In the genomic region with DNA sequence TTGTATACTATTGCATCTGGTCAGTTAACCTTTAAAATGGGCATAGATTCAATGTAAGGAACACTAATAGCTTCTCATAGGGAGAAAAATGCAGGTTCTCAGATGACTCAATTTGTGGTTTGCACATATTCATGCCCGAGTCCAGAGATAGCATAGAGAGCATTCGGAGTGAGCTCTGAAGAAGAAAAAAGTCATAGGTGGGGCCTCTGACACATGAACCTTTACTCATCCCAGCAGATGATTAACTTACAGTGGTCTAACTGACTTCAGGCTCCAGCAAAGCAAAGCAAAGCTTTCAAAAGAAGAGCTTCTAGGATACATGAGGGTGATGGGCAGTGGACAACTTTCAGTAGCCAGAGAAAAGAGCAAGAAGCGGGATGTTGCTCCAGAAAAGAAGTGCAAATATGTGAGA, we compare ENCODE assay signal across 2 cellular contexts.
TF ChIP-seq lines count a peak whose summit lies in the region.

No MANE protein-coding gene starts in this region.

TF ChIP-seq in IMR-90, 13 proteins besides CTCF, POLR2A, EP300 and RAD21:
- 0 out of 2 replicates have a peak, but pooled peaks have one; percentile 16 for TF ChIP-seq FOS (IDR thresholded peaks at IDR 0.05; ENCODE audit: low read depth, low read length)
- no peak for TF ChIP-seq CHD1 (IDR thresholded peaks at IDR 0.05; ENCODE audit: low read depth, low read length)
- TF ChIP-seq RFX5 (IDR thresholded peaks at IDR 0.05; ENCODE audit: low read depth, low read length) = no peak
- TF ChIP-seq CEBPB (IDR thresholded peaks at IDR 0.05; ENCODE audit: low read depth, low read length) = peak; percentile 11; the same call in 1 of the 2 replicates

TF ChIP-seq in GM12878, 131 proteins besides CTCF, POLR2A, EP300 and RAD21:
- TF ChIP-seq PAX8 (IDR thresholded peaks at IDR 0.05) (no peak), POU2F2 (IDR thresholded peaks at IDR 0.05; ENCODE audit: borderline replicate concordance, low read depth, low read length) (no peak), PAX5 (IDR thresholded peaks at IDR 0.05; ENCODE audit: borderline replicate concordance, low read depth, low read length) (no peak), IKZF1 (conservative IDR thresholded peaks at IDR 0.05) (peak; percentile 59), IKZF2 (IDR thresholded peaks at IDR 0.05) (peak; percentile 47 to 64; a peak in 2 of 4 replicates), GABPA (IDR thresholded peaks at IDR 0.05; ENCODE audit: low read depth) (no peak), RUNX3 (IDR thresholded peaks at IDR 0.05; ENCODE audit: low read length) (peak; percentile 77), DPF2 (IDR thresholded peaks at IDR 0.05) (peak; percentile 63), ATF7 (IDR thresholded peaks at IDR 0.05; ENCODE audit: low read depth) (peak; percentile 54), NFYA (IDR thresholded peaks at IDR 0.05; ENCODE audit: borderline replicate concordance, low read depth, low read length) (no peak), MTA2 (IDR thresholded peaks at IDR 0.05; ENCODE audit: low read depth) (peak; percentile 50; the same call in 1 of the 2 replicates), NBN (IDR thresholded peaks at IDR 0.05) (0 out of 2 replicates have a peak, but pooled peaks have one; percentile 39), NR2F1 (conservative IDR thresholded peaks at IDR 0.05) (peak; percentile 81), NFXL1 (IDR thresholded peaks at IDR 0.05; ENCODE audit: borderline replicate concordance) (no peak), JUNB (IDR thresholded peaks at IDR 0.05) (peak; percentile 41; the same call in 1 of the 2 replicates), CEBPZ (IDR thresholded peaks at IDR 0.05; ENCODE audit: low read depth, low read length) (no peak), IRF4 (IDR thresholded peaks at IDR 0.05; ENCODE audit: low read depth, low read length) (no peak), SIX5 (IDR thresholded peaks at IDR 0.05; ENCODE audit: low read depth, low read length, severe bottlenecking) (no peak), KAT2A (conservative IDR thresholded peaks at IDR 0.05; ENCODE audit: control insufficient read depth, low read depth, low read length) (no peak), MYC (IDR thresholded peaks at IDR 0.05; ENCODE audit: insufficient read depth, insufficient read length, insufficient replicate concordance, low read length, severe bottlenecking) (no peak), ETV6 (conservative IDR thresholded peaks at IDR 0.05 in 1 of 2, IDR thresholded peaks at IDR 0.05 in 1 of 2; ENCODE audit: borderline replicate concordance in 1 of 2, low read depth in 1 of 2) (no peak), SREBF1 (IDR thresholded peaks at IDR 0.05; ENCODE audit: low read length) (no peak), REST (IDR thresholded peaks at IDR 0.05; ENCODE audit: low read depth, low read length) (no peak), HDGF (IDR thresholded peaks at IDR 0.05) (0 out of 2 replicates have a peak, but pooled peaks have one; percentile 27), ZNF217 (IDR thresholded peaks at IDR 0.05) (0 out of 2 replicates have a peak, but pooled peaks have one; percentile 35)
- TF ChIP-seq, protein P1, sequence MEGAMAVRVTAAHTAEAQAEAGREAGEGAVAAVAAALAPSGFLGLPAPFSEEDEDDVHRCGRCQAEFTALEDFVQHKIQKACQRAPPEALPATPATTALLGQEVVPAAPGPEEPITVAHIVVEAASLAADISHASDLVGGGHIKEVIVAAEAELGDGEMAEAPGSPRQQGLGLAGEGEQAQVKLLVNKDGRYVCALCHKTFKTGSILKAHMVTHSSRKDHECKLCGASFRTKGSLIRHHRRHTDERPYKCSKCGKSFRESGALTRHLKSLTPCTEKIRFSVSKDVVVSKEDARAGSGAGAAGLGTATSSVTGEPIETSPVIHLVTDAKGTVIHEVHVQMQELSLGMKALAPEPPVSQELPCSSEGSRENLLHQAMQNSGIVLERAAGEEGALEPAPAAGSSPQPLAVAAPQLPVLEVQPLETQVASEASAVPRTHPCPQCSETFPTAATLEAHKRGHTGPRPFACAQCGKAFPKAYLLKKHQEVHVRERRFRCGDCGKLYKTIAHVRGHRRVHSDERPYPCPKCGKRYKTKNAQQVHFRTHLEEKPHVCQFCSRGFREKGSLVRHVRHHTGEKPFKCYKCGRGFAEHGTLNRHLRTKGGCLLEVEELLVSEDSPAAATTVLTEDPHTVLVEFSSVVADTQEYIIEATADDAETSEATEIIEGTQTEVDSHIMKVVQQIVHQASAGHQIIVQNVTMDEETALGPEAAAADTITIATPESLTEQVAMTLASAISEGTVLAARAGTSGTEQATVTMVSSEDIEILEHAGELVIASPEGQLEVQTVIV (IDR thresholded peaks at IDR 0.05; ENCODE audit: borderline replicate concordance, partially characterized antibody) = no peak
- TF ChIP-seq, protein P2, sequence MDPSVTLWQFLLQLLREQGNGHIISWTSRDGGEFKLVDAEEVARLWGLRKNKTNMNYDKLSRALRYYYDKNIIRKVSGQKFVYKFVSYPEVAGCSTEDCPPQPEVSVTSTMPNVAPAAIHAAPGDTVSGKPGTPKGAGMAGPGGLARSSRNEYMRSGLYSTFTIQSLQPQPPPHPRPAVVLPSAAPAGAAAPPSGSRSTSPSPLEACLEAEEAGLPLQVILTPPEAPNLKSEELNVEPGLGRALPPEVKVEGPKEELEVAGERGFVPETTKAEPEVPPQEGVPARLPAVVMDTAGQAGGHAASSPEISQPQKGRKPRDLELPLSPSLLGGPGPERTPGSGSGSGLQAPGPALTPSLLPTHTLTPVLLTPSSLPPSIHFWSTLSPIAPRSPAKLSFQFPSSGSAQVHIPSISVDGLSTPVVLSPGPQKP (IDR thresholded peaks at IDR 0.05; ENCODE audit: low read depth, low read length) = no peak
- TF ChIP-seq, protein P3, sequence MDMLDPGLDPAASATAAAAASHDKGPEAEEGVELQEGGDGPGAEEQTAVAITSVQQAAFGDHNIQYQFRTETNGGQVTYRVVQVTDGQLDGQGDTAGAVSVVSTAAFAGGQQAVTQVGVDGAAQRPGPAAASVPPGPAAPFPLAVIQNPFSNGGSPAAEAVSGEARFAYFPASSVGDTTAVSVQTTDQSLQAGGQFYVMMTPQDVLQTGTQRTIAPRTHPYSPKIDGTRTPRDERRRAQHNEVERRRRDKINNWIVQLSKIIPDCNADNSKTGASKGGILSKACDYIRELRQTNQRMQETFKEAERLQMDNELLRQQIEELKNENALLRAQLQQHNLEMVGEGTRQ (IDR thresholded peaks at IDR 0.05; ENCODE audit: borderline replicate concordance, low read depth, low read length) = no peak
- TF ChIP-seq, protein P4, sequence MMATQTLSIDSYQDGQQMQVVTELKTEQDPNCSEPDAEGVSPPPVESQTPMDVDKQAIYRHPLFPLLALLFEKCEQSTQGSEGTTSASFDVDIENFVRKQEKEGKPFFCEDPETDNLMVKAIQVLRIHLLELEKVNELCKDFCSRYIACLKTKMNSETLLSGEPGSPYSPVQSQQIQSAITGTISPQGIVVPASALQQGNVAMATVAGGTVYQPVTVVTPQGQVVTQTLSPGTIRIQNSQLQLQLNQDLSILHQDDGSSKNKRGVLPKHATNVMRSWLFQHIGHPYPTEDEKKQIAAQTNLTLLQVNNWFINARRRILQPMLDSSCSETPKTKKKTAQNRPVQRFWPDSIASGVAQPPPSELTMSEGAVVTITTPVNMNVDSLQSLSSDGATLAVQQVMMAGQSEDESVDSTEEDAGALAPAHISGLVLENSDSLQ (IDR thresholded peaks at IDR 0.05) = peak; percentile 19; the same call in 1 of the 2 replicates
- TF ChIP-seq, protein P5, sequence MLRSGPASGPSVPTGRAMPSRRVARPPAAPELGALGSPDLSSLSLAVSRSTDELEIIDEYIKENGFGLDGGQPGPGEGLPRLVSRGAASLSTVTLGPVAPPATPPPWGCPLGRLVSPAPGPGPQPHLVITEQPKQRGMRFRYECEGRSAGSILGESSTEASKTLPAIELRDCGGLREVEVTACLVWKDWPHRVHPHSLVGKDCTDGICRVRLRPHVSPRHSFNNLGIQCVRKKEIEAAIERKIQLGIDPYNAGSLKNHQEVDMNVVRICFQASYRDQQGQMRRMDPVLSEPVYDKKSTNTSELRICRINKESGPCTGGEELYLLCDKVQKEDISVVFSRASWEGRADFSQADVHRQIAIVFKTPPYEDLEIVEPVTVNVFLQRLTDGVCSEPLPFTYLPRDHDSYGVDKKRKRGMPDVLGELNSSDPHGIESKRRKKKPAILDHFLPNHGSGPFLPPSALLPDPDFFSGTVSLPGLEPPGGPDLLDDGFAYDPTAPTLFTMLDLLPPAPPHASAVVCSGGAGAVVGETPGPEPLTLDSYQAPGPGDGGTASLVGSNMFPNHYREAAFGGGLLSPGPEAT (IDR thresholded peaks at IDR 0.05; ENCODE audit: low read depth) = no peak
